In genomic region chr4:16231570-16232252, GRCh38 we compare ENCODE assay signal across 14 cellular contexts. TPM values are rescaled to one million over a fixed set of nuclear protein-coding genes. Genes with fewer than 3 reads are reported as not detected.
DNase-seq lines count a peak whose midpoint lies in the region; ATAC-seq and TF ChIP-seq lines count a peak whose summit lies in the region.
"Had no signal": no experiment of that assay in that cellular context is flagged by ENCODE, and none has a peak within 500 bp of the region (broad histone marks: within the 10 kb centered on the region; RNA-seq: fewer than 3 reads in every experiment).

No MANE protein-coding gene starts in this region.

- no peak for ATAC-seq in thoracic aorta (ENCODE audit: insufficient number of reproducible peaks, low FRiP score, low read depth)
- ATAC-seq in sciatic nerve = no peak
- ATAC-seq: HepG2, right lobe of liver had no signal

- H3K27me3 ChIP-seq in thoracic aorta (replicated peaks; ENCODE audit: insufficient read depth) = no peaks in the 10 kb centered on the region
- no peaks in the 10 kb centered on the region for H3K27me3 ChIP-seq in endodermal cell (ENCODE audit: control insufficient read depth, insufficient read depth, low read length, poor library complexity, severe bottlenecking)
- H3K27me3 ChIP-seq: right lobe of liver had no signal

- peaks cover 40% of the 10 kb centered on the region for H3K4me1 Mint-ChIP-seq in activated naive CD4-positive, alpha-beta T cell treated with anti-CD3 and anti-CD28 coated beads, Interleukin-2, amount 50 U/mL, for 24 hours
- H3K4me1 Mint-ChIP-seq in activated naive CD8-positive, alpha-beta T cell treated with anti-CD3 and anti-CD28 coated beads for 36 hours = peaks cover 33% of the 10 kb centered on the region
- peaks cover 23% of the 10 kb centered on the region for H3K4me1 Mint-ChIP-seq in endodermal cell

- H3K27me3 Mint-ChIP-seq in activated naive CD4-positive, alpha-beta T cell treated with anti-CD3 and anti-CD28 coated beads, Interleukin-2, amount 50 U/mL, for 24 hours = no peaks in the 10 kb centered on the region
- H3K27me3 Mint-ChIP-seq in activated naive CD8-positive, alpha-beta T cell treated with anti-CD3 and anti-CD28 coated beads for 36 hours = no peaks in the 10 kb centered on the region
- H3K27me3 Mint-ChIP-seq in endodermal cell (ENCODE audit: insufficient read depth) = peaks cover 2% of the 10 kb centered on the region

- peak overlapping the region; percentile 76 for H3K27ac Mint-ChIP-seq in activated naive CD4-positive, alpha-beta T cell treated with anti-CD3 and anti-CD28 coated beads, Interleukin-2, amount 50 U/mL, for 24 hours
- peak overlapping the region; percentile 68 for H3K27ac Mint-ChIP-seq in activated naive CD8-positive, alpha-beta T cell treated with anti-CD3 and anti-CD28 coated beads for 36 hours
- no peak overlapping the region for H3K27ac Mint-ChIP-seq in endodermal cell

- DNase-seq in activated naive CD4-positive, alpha-beta T cell (lab: John Stamatoyannopoulos, UW) = no peak
- DNase-seq in activated naive CD8-positive, alpha-beta T cell treated with anti-CD3 and anti-CD28 coated beads for 36 hours = no peak
- DNase-seq in globus pallidus (ENCODE audit: low spot score) = peak; percentile 36
- no peak for DNase-seq in thoracic aorta (ENCODE audit: low spot score)
- no peak for DNase-seq in sciatic nerve (ENCODE audit: low spot score)
- no peak for DNase-seq in C1 segment of cervical spinal cord (lab: John Stamatoyannopoulos, UW)
- no peak for DNase-seq in endodermal cell
- DNase-seq: activated T-cell treated with anti-CD3 and anti-CD28 coated beads for 4 hours, cerebellar nuclear complex, GDM1, NCI-H187 treated with DMSO at 0.1 percent for 48 hours, right lobe of liver had no signal

- H3K9ac ChIP-seq in endodermal cell (ENCODE audit: extremely low read depth, low read length, poor library complexity, severe bottlenecking) = no peak overlapping the region

- peak overlapping the region; percentile 9 for H3K4me3 Mint-ChIP-seq in activated naive CD4-positive, alpha-beta T cell treated with anti-CD3 and anti-CD28 coated beads, Interleukin-2, amount 50 U/mL, for 24 hours
- H3K4me3 Mint-ChIP-seq in activated naive CD8-positive, alpha-beta T cell treated with anti-CD3 and anti-CD28 coated beads for 36 hours = peak overlapping the region; percentile 43
- H3K4me3 Mint-ChIP-seq in endodermal cell = no peak overlapping the region

- TF ChIP-seq CTCF in thoracic aorta (IDR thresholded peaks at IDR 0.05) (no peak), endodermal cell (conservative IDR thresholded peaks at IDR 0.05) (no peak)

- H3K9me3 ChIP-seq in thoracic aorta (no peaks in the 10 kb centered on the region), endodermal cell (ENCODE audit: control insufficient read depth, low read length) (no peaks in the 10 kb centered on the region)
- H3K9me3 ChIP-seq: right lobe of liver had no signal

- no peaks in the 10 kb centered on the region for H3K9me3 Mint-ChIP-seq in activated naive CD4-positive, alpha-beta T cell treated with anti-CD3 and anti-CD28 coated beads, Interleukin-2, amount 50 U/mL, for 24 hours
- H3K9me3 Mint-ChIP-seq in activated naive CD8-positive, alpha-beta T cell treated with anti-CD3 and anti-CD28 coated beads for 36 hours = no peaks in the 10 kb centered on the region
- no peaks in the 10 kb centered on the region for H3K9me3 Mint-ChIP-seq in endodermal cell

- H3K4me3 ChIP-seq in thoracic aorta = peak overlapping the region; percentile 39
- H3K4me3 ChIP-seq in endodermal cell (ENCODE audit: low read length) = no peak overlapping the region
- H3K4me3 ChIP-seq: right lobe of liver had no signal

- H3K36me3 ChIP-seq in thoracic aorta (no peaks in the 10 kb centered on the region), endodermal cell (ENCODE audit: control insufficient read depth, insufficient read depth, low read length) (no peaks in the 10 kb centered on the region)
- H3K36me3 ChIP-seq: right lobe of liver had no signal

- H3K36me3 Mint-ChIP-seq in activated naive CD4-positive, alpha-beta T cell treated with anti-CD3 and anti-CD28 coated beads, Interleukin-2, amount 50 U/mL, for 24 hours = no peaks in the 10 kb centered on the region
- H3K36me3 Mint-ChIP-seq in activated naive CD8-positive, alpha-beta T cell treated with anti-CD3 and anti-CD28 coated beads for 36 hours = peaks cover 8% of the 10 kb centered on the region
- H3K36me3 Mint-ChIP-seq in endodermal cell (ENCODE audit: low read depth) = no peaks in the 10 kb centered on the region

- intact Hi-C loops in sciatic nerve (cut with DNase I) = no loop called here

- H3K4me1 ChIP-seq in thoracic aorta (ENCODE audit: control insufficient read depth in 1 of 2, low read depth in 2 of 2) = peaks cover 6 to 38% of the 10 kb centered on the region in 2 donors
- no peaks in the 10 kb centered on the region for H3K4me1 ChIP-seq in endodermal cell (ENCODE audit: control insufficient read depth, insufficient read depth, low read length)

- WGBS in endodermal cell (ENCODE audit: insufficient coverage in 1 of 2, insufficient read length in 1 of 2), 2 experiments = 86% methylated on average over 3 to 4 of the region's 4 CpGs

- H3K27ac ChIP-seq in thoracic aorta (no peak overlapping the region), endodermal cell (ENCODE audit: low read depth, low read length) (no peak overlapping the region)

RNA-seq across cellular contexts. Expression of gene TAPT1, which starts 5.4 kb away (rescaled TPM):
- total RNA-seq in activated naive CD8-positive, alpha-beta T cell treated with anti-CD3 and anti-CD28 coated beads for 36 hours = 10 to 100 TPM; 28.5 to 31.3 TPM
- total RNA-seq in thoracic aorta (10 to 100 TPM; 34.4 to 36.0 TPM), sciatic nerve (59.5 TPM), endodermal cell (10 to 100 TPM; 19.8 to 22.6 TPM)
- 19.8 TPM for polyA plus RNA-seq in endodermal cell (2013, experiment 1 of 2)
- polyA plus RNA-seq in endodermal cell (2013, experiment 2 of 2) = 21.2 TPM
